Comparison of ENCODE assay signal across 22 cellular contexts in genomic region chr3:7607669-7608068, GRCh38.
"Had no signal": no experiment of that assay in that cellular context is flagged by ENCODE, and none has a peak within 500 bp of the region (broad histone marks: within the 10 kb centered on the region; RNA-seq: fewer than 3 reads in every experiment).

No MANE protein-coding gene starts in this region.

- H3K4me3 ChIP-seq: adrenal gland, ascending aorta, heart right ventricle, pancreas, psoas muscle, right atrium auricular region, tibial artery had no signal

- H3K27me3 ChIP-seq: adrenal gland, ascending aorta, brain microvascular endothelial cell, heart right ventricle, pancreas, right atrium auricular region, tibial artery had no signal

- ATAC-seq: activated T-cell treated with anti-CD3 and anti-CD28 coated beads, Interleukin-2, amount 50 U/mL, for 4 hours; heart right ventricle; left cardiac atrium; pancreas; psoas muscle had no signal

- H3K36me3 ChIP-seq: adrenal gland, ascending aorta, brain microvascular endothelial cell, heart right ventricle, pancreas, right atrium auricular region, tibial artery had no signal

- DNase-seq: activated B cell treated with CpG ODN at 0.5 μM for 24 hours; activated CD4-positive, alpha-beta T cell treated with anti-CD3 and anti-CD28 coated beads for 4 hours; activated CD4-positive, alpha-beta T cell treated with anti-CD3 and anti-CD28 coated beads, Interleukin-2, amount 50 U/mL, for 48 hours; activated CD8-positive, alpha-beta memory T cell treated with anti-CD3 and anti-CD28 coated beads, Interleukin-2, amount 50 U/mL, for 48 hours; activated naive CD4-positive, alpha-beta T cell; activated T-cell treated with anti-CD3 and anti-CD28 coated beads, Interleukin-2, amount 50 U/mL, for 4 hours; adrenal gland; brain microvascular endothelial cell; caudate nucleus; effector CD4-positive, alpha-beta T cell; heart right ventricle; islet precursor cell; left cardiac atrium; nephron progenitor cell; pancreas; psoas muscle; stimulated activated CD4-positive, alpha-beta T cell treated with anti-CD3 and anti-CD28 coated beads, Interleukin-12 subunit alpha, Interleukin-12 subunit beta, amount 100 ng/mL, for 4 hours; stimulated activated CD4-positive, alpha-beta T cell treated with anti-CD3 and anti-CD28 coated beads, Interleukin-4, amount 100 ng/mL, for 4 hours; tibial artery had no signal

- H3K4me1 ChIP-seq: adrenal gland, ascending aorta, heart right ventricle, pancreas, psoas muscle, right atrium auricular region, tibial artery had no signal

- FAIRE-seq: endometrium, pancreas had no signal

- H3K27ac ChIP-seq: adrenal gland, ascending aorta, brain microvascular endothelial cell, heart right ventricle, pancreas, psoas muscle, right atrium auricular region, tibial artery had no signal

- H3K9me3 ChIP-seq: adrenal gland, ascending aorta, heart right ventricle, pancreas, psoas muscle, right atrium auricular region, tibial artery had no signal
